ENCODE assay signal across 16 cellular contexts in genomic region chr2:149259136-149259535, GRCh38.
DNase-seq lines count a peak whose midpoint lies in the region; ATAC-seq, FAIRE-seq and TF ChIP-seq lines count a peak whose summit lies in the region.
"Had no signal": no experiment of that assay in that cellular context is flagged by ENCODE, and none has a peak within 500 bp of the region (broad histone marks: within the 10 kb centered on the region; RNA-seq: fewer than 3 reads in every experiment).

No MANE protein-coding gene starts in this region.

- H3K9ac ChIP-seq in colonic mucosa (ENCODE audit: low read depth in 2 of 2, low read length in 2 of 2) (no peak overlapping the region), neural progenitor cell (no peak overlapping the region)
- H3K9ac ChIP-seq: GM23248 had no signal

- H3K4me2 ChIP-seq in A549: no peak overlapping the region
- no peak overlapping the region for H3K4me2 ChIP-seq in neural progenitor cell

- FAIRE-seq in A549 (lab: Jason Lieb, UNC): no peak
- FAIRE-seq: GM18507 had no signal

- H2AFZ ChIP-seq in neural progenitor cell (replicated peaks): no peak overlapping the region
- H2AFZ ChIP-seq: GM23248 had no signal

- intact Hi-C loops in colonic mucosa (cut with DNase I): no loop called here

- no peak overlapping the region for H3K27ac ChIP-seq in A549
- H3K27ac ChIP-seq in colonic mucosa: no peak overlapping the region
- H3K27ac ChIP-seq in neural progenitor cell: no peak overlapping the region
- H3K27ac ChIP-seq: GM23248 had no signal

- H4K20me1 ChIP-seq in neural progenitor cell (ENCODE audit: low read depth): no peaks in the 10 kb centered on the region

- POLR2A ChIA-PET in A549 (lab: Yijun Ruan, JAX): no interaction called here

- no peak for TF ChIP-seq RAD21 in A549 (conservative IDR thresholded peaks at IDR 0.05 in 1 of 2, IDR thresholded peaks at IDR 0.05 in 1 of 2)

- 0% methylated on average over 4 of the region's 4 CpGs for WGBS in A549 (ENCODE audit: missing lambda C conversion rate)

- H3K27me3 ChIP-seq in colonic mucosa: no peaks in the 10 kb centered on the region
- H3K27me3 ChIP-seq in neural progenitor cell: no peaks in the 10 kb centered on the region

- H3K4me3 Mint-ChIP-seq in neural progenitor cell: no peak overlapping the region
- H3K4me3 Mint-ChIP-seq: CD4-positive, alpha-beta memory T cell; H9 had no signal

- H3K27ac Mint-ChIP-seq in neural progenitor cell: no peak overlapping the region
- H3K27ac Mint-ChIP-seq: CD4-positive, alpha-beta memory T cell; H9 had no signal

- peaks cover 18% of the 10 kb centered on the region for H3K9me3 Mint-ChIP-seq in neural progenitor cell

- TF ChIP-seq CTCF in A549 (IDR thresholded peaks at IDR 0.05) (no peak), LNCaP clone FGC (IDR thresholded peaks at IDR 0.05; ENCODE audit: control insufficient read depth, extremely low read depth, insufficient read depth) (peak; percentile 9; the same call in 1 of the 2 replicates), colonic mucosa (IDR thresholded peaks at IDR 0.05) (no peak), neural progenitor cell (IDR thresholded peaks at IDR 0.05) (no peak)

- CTCF ChIA-PET in A549 (lab: Yijun Ruan, JAX): no interaction called here

- no peaks in the 10 kb centered on the region for H3K4me1 ChIP-seq in A549
- H3K4me1 ChIP-seq in colonic mucosa: no peaks in the 10 kb centered on the region
- H3K4me1 ChIP-seq in neural progenitor cell: peaks cover 18% of the 10 kb centered on the region

- DNase-seq in A549 (ENCODE audit: low read depth in 1 of 2, low spot score in 1 of 2) (no peak), LNCaP clone FGC (ENCODE audit: low read depth) (no peak), colonic mucosa (peak; percentile 18), neural progenitor cell (ENCODE audit: low spot score) (no peak)
- DNase-seq: 8988T; C1 segment of cervical spinal cord; Calu3; CD4-positive, alpha-beta memory T cell; COR-L47; DMS79 treated with DMSO at 0.1 percent for 48 hours; GF-D8; GM23248; H9 had no signal

- TF ChIP-seq EP300 in A549 (IDR thresholded peaks at IDR 0.05): no peak

- no peak for ATAC-seq in A549
- no peak for ATAC-seq in GM21526 (IDR thresholded peaks at IDR 0.05; ENCODE audit: low FRiP score, unreplicated experiment)
- no peak for ATAC-seq in GM19023 (IDR thresholded peaks at IDR 0.05; ENCODE audit: unreplicated experiment)

- no peaks in the 10 kb centered on the region for H3F3A ChIP-seq in neural progenitor cell (ENCODE audit: low read depth)

- no peak for TF ChIP-seq POLR2A in A549 (IDR thresholded peaks at IDR 0.05; ENCODE audit: low read length)

- H3K36me3 Mint-ChIP-seq in neural progenitor cell: no peaks in the 10 kb centered on the region
- H3K36me3 Mint-ChIP-seq: CD4-positive, alpha-beta memory T cell had no signal

- no peaks in the 10 kb centered on the region for H3K79me2 ChIP-seq in neural progenitor cell (ENCODE audit: low read depth)

- no peaks in the 10 kb centered on the region for H3K9me3 ChIP-seq in A549
- no peaks in the 10 kb centered on the region for H3K9me3 ChIP-seq in colonic mucosa
- no peaks in the 10 kb centered on the region for H3K9me3 ChIP-seq in neural progenitor cell (ENCODE audit: low read depth)

- peaks cover 5% of the 10 kb centered on the region for H3K27me3 Mint-ChIP-seq in neural progenitor cell (ENCODE audit: insufficient read depth, low read depth)

- H3K4me3 ChIP-seq in A549 (no peak overlapping the region), LNCaP clone FGC (ENCODE audit: low read depth, low read length) (no peak overlapping the region), colonic mucosa (no peak overlapping the region), neural progenitor cell (no peak overlapping the region)
- H3K4me3 ChIP-seq: GM23248 had no signal

- H3K36me3 ChIP-seq in colonic mucosa (no peaks in the 10 kb centered on the region), neural progenitor cell (no peaks in the 10 kb centered on the region)

- peaks cover 31% of the 10 kb centered on the region for H3K4me1 Mint-ChIP-seq in neural progenitor cell
- H3K4me1 Mint-ChIP-seq: CD4-positive, alpha-beta memory T cell had no signal

TF ChIP-seq in A549, 52 proteins besides CTCF, POLR2A, EP300 and RAD21:
- peak; percentile 97 for TF ChIP-seq MAFK (IDR thresholded peaks at IDR 0.05; ENCODE audit: partially characterized antibody)
- TF ChIP-seq HOXB5 (CRISPR knock-in tag; IDR thresholded peaks at IDR 0.05): no peak
- TF ChIP-seq JUNB (IDR thresholded peaks at IDR 0.05): no peak
- no peak for TF ChIP-seq HOXA7 (CRISPR knock-in tag; IDR thresholded peaks at IDR 0.05)
- TF ChIP-seq BCL3 (IDR thresholded peaks at IDR 0.05): no peak
- no peak for TF ChIP-seq RNF2 (IDR thresholded peaks at IDR 0.05; ENCODE audit: borderline replicate concordance, low read depth)
